In genomic region chr9:109791747-109792146, GRCh38 we compare ENCODE assay signal across 18 cellular contexts. TPM values are rescaled to one million over a fixed set of nuclear protein-coding genes. Genes with fewer than 3 reads are reported as not detected.
DNase-seq lines count a peak whose midpoint lies in the region; ATAC-seq and TF ChIP-seq lines count a peak whose summit lies in the region.
"Had no signal": no experiment of that assay in that cellular context is flagged by ENCODE, and none has a peak within 500 bp of the region (broad histone marks: within the 10 kb centered on the region; RNA-seq: fewer than 3 reads in every experiment).

No MANE protein-coding gene starts in this region.

- no peaks in the 10 kb centered on the region for H3K9me2 ChIP-seq in MM.1S (replicated peaks; ENCODE audit: insufficient read depth, low read length)

- H3K36me3 Mint-ChIP-seq in nephron (ENCODE audit: low read depth) = no peaks in the 10 kb centered on the region
- H3K36me3 Mint-ChIP-seq: IgD-negative memory B cell had no signal

- H3K27ac ChIP-seq in ascending aorta (peak overlapping the region; percentile 88 to 96), tibial artery (peak overlapping the region; percentile 67 to 69), MM.1S (ENCODE audit: low read length) (no peak overlapping the region)

- no peaks in the 10 kb centered on the region for H3K79me2 ChIP-seq in MM.1S (ENCODE audit: low read length)

- H3K4me3 Mint-ChIP-seq in nephron = no peak overlapping the region
- H3K4me3 Mint-ChIP-seq: CD4-positive, alpha-beta T cell; H9; IgD-negative memory B cell had no signal

- H3K9me3 ChIP-seq in ascending aorta (no peaks in the 10 kb centered on the region), tibial artery (no peaks in the 10 kb centered on the region), MM.1S (replicated peaks; ENCODE audit: insufficient read depth, low read length) (no peaks in the 10 kb centered on the region)

- TF ChIP-seq CTCF in LNCaP clone FGC (IDR thresholded peaks at IDR 0.05; ENCODE audit: control insufficient read depth, extremely low read depth, insufficient read depth) (no peak), ascending aorta (IDR thresholded peaks at IDR 0.05) (no peak), nephron (IDR thresholded peaks at IDR 0.05; ENCODE audit: unreplicated experiment in 3 of 3) (no peak), tibial artery (IDR thresholded peaks at IDR 0.05) (no peak), MM.1S (IDR thresholded peaks at IDR 0.05; ENCODE audit: low read length) (no peak)

- H3F3A ChIP-seq in MM.1S (ENCODE audit: insufficient read depth, low read length) = no peaks in the 10 kb centered on the region

- no peak for ATAC-seq in HG03039 (IDR thresholded peaks at IDR 0.05; ENCODE audit: unreplicated experiment)
- ATAC-seq: GM12878 had no signal

- no peaks in the 10 kb centered on the region for H3K36me3 ChIP-seq in ascending aorta
- H3K36me3 ChIP-seq in tibial artery = no peaks in the 10 kb centered on the region
- H3K36me3 ChIP-seq in MM.1S (replicated peaks; ENCODE audit: insufficient read depth, low read length) = no peaks in the 10 kb centered on the region

- H4K20me1 ChIP-seq in MM.1S (ENCODE audit: insufficient read depth, low read length) = no peaks in the 10 kb centered on the region

- H3K27me3 Mint-ChIP-seq in nephron (ENCODE audit: low read depth) = no peaks in the 10 kb centered on the region

- H3K27ac Mint-ChIP-seq in nephron = peak overlapping the region in 2 of 3 experiments; percentile 43 to 87
- H3K27ac Mint-ChIP-seq: CD4-positive, alpha-beta T cell; H9; IgD-negative memory B cell had no signal

- no peak overlapping the region for H3K4me2 ChIP-seq in MM.1S (ENCODE audit: low read depth, low read length)

- H3K4me1 ChIP-seq in ascending aorta = peaks cover 20 to 80% of the 10 kb centered on the region in 2 donors
- H3K4me1 ChIP-seq in tibial artery = peaks cover 0 to 85% (median 39%) of the 10 kb centered on the region in 4 donors
- no peaks in the 10 kb centered on the region for H3K4me1 ChIP-seq in MM.1S (ENCODE audit: low read length)

- H3K27me3 ChIP-seq in ascending aorta (no peaks in the 10 kb centered on the region), tibial artery (no peaks in the 10 kb centered on the region), MM.1S (replicated peaks; ENCODE audit: insufficient read depth, low read length) (no peaks in the 10 kb centered on the region)

- H3K4me1 Mint-ChIP-seq in nephron = peaks cover 77% of the 10 kb centered on the region
- H3K4me1 Mint-ChIP-seq: IgD-negative memory B cell had no signal

- H3K9me3 Mint-ChIP-seq in nephron = no peaks in the 10 kb centered on the region
- H3K9me3 Mint-ChIP-seq: CD4-positive, alpha-beta T cell; H9; IgD-negative memory B cell had no signal

- intact Hi-C loops in ascending aorta (cut with DNase I) (loop anchor here (10.0 kb wide), 1 partner anchor 317 kb away; no protein-coding TSS in a partner anchor), tibial artery (cut with DNase I; ENCODE audit: low total_unique reads) (no loop called here)

- peak; percentile 15 for DNase-seq in LNCaP clone FGC (ENCODE audit: low read depth)
- DNase-seq in ascending aorta (ENCODE audit: low spot score in 2 of 2) = no peak
- DNase-seq in tibial artery = no peak
- DNase-seq in MM.1S = no peak
- DNase-seq in NCI-H2107 (lab: John Stamatoyannopoulos, UW) = no peak
- DNase-seq: CD4-positive, alpha-beta T cell; DND-41; H9; NCI-H1694; NCI-H2081 treated with DMSO at 0.1 percent for 48 hours; NCI-H446; NCI-H526 treated with DMSO at 0.1 percent for 48 hours; OCI-M1; Right ventricle myocardium superior had no signal

- no peak overlapping the region for H3K9ac ChIP-seq in MM.1S (ENCODE audit: low read length)

- H2AFZ ChIP-seq in MM.1S (ENCODE audit: low read length) = no peak overlapping the region

- H3K4me3 ChIP-seq in LNCaP clone FGC (ENCODE audit: low read depth, low read length) (no peak overlapping the region), ascending aorta (no peak overlapping the region), tibial artery (no peak overlapping the region), MM.1S (ENCODE audit: low read length) (no peak overlapping the region)
- H3K4me3 ChIP-seq: GM12878 had no signal

RNA-seq across cellular contexts. Expression of gene PALM2AKAP2, which starts 11.7 kb away (rescaled TPM):
- 38.2 TPM for total RNA-seq in ascending aorta
- total RNA-seq: CD4-positive, alpha-beta T cell; GM12878 had no signal
